Comparison of ENCODE assay signal across 9 cellular contexts in genomic region chr12:131912526-131913274, GRCh38. TPM values are rescaled to one million over a fixed set of nuclear protein-coding genes. Genes with fewer than 3 reads are reported as not detected.
DNase-seq lines count a peak whose midpoint lies in the region; ATAC-seq and TF ChIP-seq lines count a peak whose summit lies in the region.
"Had no signal": no experiment of that assay in that cellular context is flagged by ENCODE, and none has a peak within 500 bp of the region (broad histone marks: within the 10 kb centered on the region; RNA-seq: fewer than 3 reads in every experiment).

No MANE protein-coding gene starts in this region.

- H3K9me3 ChIP-seq in mesenchymal stem cell (ENCODE audit: control insufficient read depth, low read length), result no peaks in the 10 kb centered on the region

- peak overlapping the region; percentile 55 for H2AK5ac ChIP-seq in mesenchymal stem cell (ENCODE audit: low read length, severe bottlenecking)

- H3K4me3 ChIP-seq in NB4 (ENCODE audit: low read depth, low read length) (no peak overlapping the region), mesenchymal stem cell (ENCODE audit: insufficient read depth in 1 of 2, low read depth in 1 of 2, low read length in 2 of 2) (no peak overlapping the region)

- H3K27ac Mint-ChIP-seq in activated naive CD4-positive, alpha-beta T cell treated with anti-CD3 and anti-CD28 coated beads, Interleukin-2, amount 50 U/mL, for 72 hours, result no peak overlapping the region
- H3K27ac Mint-ChIP-seq: activated naive CD8-positive, alpha-beta T cell treated with anti-CD3 and anti-CD28 coated beads, Interleukin-2, amount 10 ng/mL, durations not matched to agents 7 days and 5 days had no signal

- H2AFZ ChIP-seq in mesenchymal stem cell (ENCODE audit: low read depth, low read length), result no peak overlapping the region

- peak overlapping the region; percentile 0 for H3K4me2 ChIP-seq in mesenchymal stem cell (ENCODE audit: low read length, poor library complexity, severe bottlenecking)

- H3K27ac ChIP-seq in mesenchymal stem cell (ENCODE audit: low read length, poor library complexity, severe bottlenecking), result no peak overlapping the region

- peak; percentile 5 for TF ChIP-seq CTCF in NB4 (IDR thresholded peaks at IDR 0.05; ENCODE audit: low read depth, low read length)

- H3K9me3 Mint-ChIP-seq in activated naive CD4-positive, alpha-beta T cell treated with anti-CD3 and anti-CD28 coated beads, Interleukin-2, amount 50 U/mL, for 72 hours, result no peaks in the 10 kb centered on the region
- H3K9me3 Mint-ChIP-seq: activated naive CD8-positive, alpha-beta T cell treated with anti-CD3 and anti-CD28 coated beads, Interleukin-2, amount 10 ng/mL, durations not matched to agents 7 days and 5 days had no signal

- H3K18ac ChIP-seq in mesenchymal stem cell (ENCODE audit: low read depth in 1 of 2, low read length in 2 of 2), result peak overlapping the region in 1 of 2 experiments; percentile 68

- H3K36me3 Mint-ChIP-seq in activated naive CD4-positive, alpha-beta T cell treated with anti-CD3 and anti-CD28 coated beads, Interleukin-2, amount 50 U/mL, for 72 hours, result no peaks in the 10 kb centered on the region
- H3K36me3 Mint-ChIP-seq: activated naive CD8-positive, alpha-beta T cell treated with anti-CD3 and anti-CD28 coated beads, Interleukin-2, amount 10 ng/mL, durations not matched to agents 7 days and 5 days had no signal

- H3K23ac ChIP-seq in mesenchymal stem cell (ENCODE audit: low read length in 2 of 2), result no peak overlapping the region

- DNase-seq in AG08396 (ENCODE audit: low spot score), result peak; percentile 94
- DNase-seq in NB4 (ENCODE audit: low read depth), result peak; percentile 54
- DNase-seq in dedifferentiated amniotic fluid mesenchymal stem cell (ENCODE audit: extremely low spot score), result peak; percentile 29
- peak; percentile 74 for DNase-seq in mesenchymal stem cell
- DNase-seq in activated naive CD4-positive, alpha-beta T cell treated with anti-CD3 and anti-CD28 coated beads, Interleukin-2, amount 50 U/mL, for 72 hours (ENCODE audit: low spot score in 2 of 2), result no peak
- DNase-seq: activated naive CD8-positive, alpha-beta T cell treated with anti-CD3 and anti-CD28 coated beads, Interleukin-2, amount 10 ng/mL, durations not matched to agents 7 days and 5 days had no signal

- no peak overlapping the region for H2BK120ac ChIP-seq in mesenchymal stem cell (ENCODE audit: low read depth, low read length)

- peaks cover 38% of the 10 kb centered on the region for H3K79me1 ChIP-seq in mesenchymal stem cell (replicated peaks; ENCODE audit: low read length, poor library complexity, severe bottlenecking)

- H3K14ac ChIP-seq in mesenchymal stem cell (ENCODE audit: low read length in 2 of 2), result peak overlapping the region in 1 of 2 experiments; percentile 26

- H4K8ac ChIP-seq in mesenchymal stem cell (ENCODE audit: low read length), result no peak overlapping the region

- peaks cover 32% of the 10 kb centered on the region for H3K4me1 ChIP-seq in mesenchymal stem cell (ENCODE audit: control insufficient read depth, insufficient read depth, low read depth, low read length)

- no peak for ATAC-seq in activated naive CD4-positive, alpha-beta T cell treated with anti-CD3 and anti-CD28 coated beads, Interleukin-2, amount 50 U/mL, for 72 hours
- ATAC-seq in GM21423 (IDR thresholded peaks at IDR 0.05; ENCODE audit: unreplicated experiment), result no peak
- no peak for ATAC-seq in HG02885 (IDR thresholded peaks at IDR 0.05; ENCODE audit: poor library complexity, unreplicated experiment)
- no peak for ATAC-seq in HG03432 (IDR thresholded peaks at IDR 0.05; ENCODE audit: unreplicated experiment)

- H3K27me3 ChIP-seq in mesenchymal stem cell (ENCODE audit: control insufficient read depth in 1 of 2, insufficient read depth in 1 of 2, low read length in 2 of 2), result no peaks in the 10 kb centered on the region

- peak overlapping the region; percentile 21 for H2BK15ac ChIP-seq in mesenchymal stem cell (ENCODE audit: low read depth, poor library complexity, severe bottlenecking)

- 73% methylated on average over 19 of the region's 20 CpGs for whole genome bisulfite sequencing in mesenchymal stem cell

- H3K36me3 ChIP-seq in mesenchymal stem cell (ENCODE audit: control insufficient read depth in 1 of 2, insufficient read depth in 2 of 2, low read depth in 1 of 2, low read length in 2 of 2), result peaks cover 63 to 93% of the 10 kb centered on the region in 2 experiments

- H2BK12ac ChIP-seq in mesenchymal stem cell (ENCODE audit: low read length in 2 of 2), result peak overlapping the region in 1 of 2 experiments; percentile 47

- peak overlapping the region; percentile 22 for H3K9ac ChIP-seq in mesenchymal stem cell (ENCODE audit: low read length)

- peak overlapping the region in 1 of 2 experiments; percentile 17 for H3K4ac ChIP-seq in mesenchymal stem cell (ENCODE audit: low read depth in 1 of 2, low read length in 2 of 2)

- H2BK5ac ChIP-seq in mesenchymal stem cell (ENCODE audit: low read depth, low read length, poor library complexity, severe bottlenecking), result no peak overlapping the region

- peak overlapping the region; percentile 65 for H4K91ac ChIP-seq in mesenchymal stem cell (ENCODE audit: low read length)

- no peak for TF ChIP-seq POLR2A in NB4 (IDR thresholded peaks at IDR 0.05; ENCODE audit: extremely low read depth, insufficient read length)

RNA-seq across cellular contexts. Expression of gene PUS1, which starts 16.4 kb away (rescaled TPM):
- polyA plus RNA-seq in mesenchymal stem cell (2013, experiment 1 of 2), result 10.5 TPM
- 10.3 TPM for polyA plus RNA-seq in mesenchymal stem cell (2013, experiment 2 of 2)
- 10 to 100 TPM; 16.6 to 49.9 TPM for total RNA-seq in activated naive CD4-positive, alpha-beta T cell treated with anti-CD3 and anti-CD28 coated beads, Interleukin-2, amount 50 U/mL, for 72 hours

RNA-seq across cellular contexts. Expression of gene ULK1, which starts 18.3 kb away (rescaled TPM):
- 18.5 TPM for polyA plus RNA-seq in mesenchymal stem cell (2013, experiment 1 of 2)
- 17.7 TPM for polyA plus RNA-seq in mesenchymal stem cell (2013, experiment 2 of 2)
- 10 to 100 TPM; 17.1 to 33.9 TPM for total RNA-seq in activated naive CD4-positive, alpha-beta T cell treated with anti-CD3 and anti-CD28 coated beads, Interleukin-2, amount 50 U/mL, for 72 hours

RNA-seq across cellular contexts. Expression of gene EP400, which starts 37.0 kb away (rescaled TPM):
- polyA plus RNA-seq in mesenchymal stem cell (2013, experiment 1 of 2), result 12.8 TPM
- polyA plus RNA-seq in mesenchymal stem cell (2013, experiment 2 of 2), result 11.6 TPM
- 10 to 100 TPM; 55.6 to 57.4 TPM for total RNA-seq in activated naive CD4-positive, alpha-beta T cell treated with anti-CD3 and anti-CD28 coated beads, Interleukin-2, amount 50 U/mL, for 72 hours

Comparison
In these comparisons a context has a peak if more than half of its experiments do, and no peak if none do; other contexts are left out.
1. DNase-seq: peak in AG08396 (single experiment), NB4 (single experiment), dedifferentiated amniotic fluid mesenchymal stem cell (single experiment) and mesenchymal stem cell (single experiment); none in activated naive CD4-positive, alpha-beta T cell treated with anti-CD3 and anti-CD28 coated beads, Interleukin-2, amount 50 U/mL, for 72 hours (0 of 2).